Comparison of ENCODE assay signal across 8 cellular contexts in the genomic region with DNA sequence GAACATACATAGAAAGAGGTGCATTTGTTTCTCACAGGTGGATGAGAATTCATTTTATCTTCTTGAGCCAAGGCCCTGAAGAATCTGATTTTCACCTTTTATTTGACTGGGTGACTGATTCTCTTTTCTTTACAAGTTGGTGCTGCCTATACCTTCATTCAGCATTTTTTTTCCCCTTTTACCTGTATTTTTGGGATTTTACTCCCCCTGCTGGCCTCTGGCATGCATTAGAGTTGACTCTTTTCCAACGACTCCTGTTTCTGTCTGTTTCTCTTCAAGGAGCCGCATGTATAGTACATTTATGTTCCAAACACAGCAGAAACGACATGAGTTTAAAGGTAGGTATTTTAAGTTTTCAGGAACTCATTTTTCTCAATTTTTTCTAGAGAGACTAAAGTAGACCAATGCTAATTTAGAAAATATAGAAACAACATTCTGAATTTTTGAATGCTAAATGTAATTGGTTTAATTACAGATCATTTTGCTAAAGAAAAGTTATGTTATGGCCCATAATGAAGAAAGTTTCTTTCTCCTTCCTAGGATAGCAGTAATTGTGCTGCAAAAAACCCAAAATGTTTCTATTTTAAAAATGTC.
A peak's percentile ranks its signal among the peaks of the same experiment; 100 is the strongest.
DNase-seq lines count a peak whose midpoint lies in the region; ATAC-seq, FAIRE-seq and TF ChIP-seq lines count a peak whose summit lies in the region.

No MANE protein-coding gene starts in this region.

- no peak overlapping the region for H3K9ac ChIP-seq in NT2/D1 (ENCODE audit: insufficient read length, low read depth)
- H3K9ac ChIP-seq in kidney (ENCODE audit: low read length in 2 of 2) = no peak overlapping the region

- H3K4me1 ChIP-seq in NT2/D1 (ENCODE audit: insufficient read depth, insufficient read length) = no peaks in the 10 kb centered on the region
- no peaks in the 10 kb centered on the region for H3K4me1 ChIP-seq in breast epithelium
- H3K4me1 ChIP-seq in kidney (ENCODE audit: control insufficient read depth in 1 of 2, insufficient read depth in 1 of 2, low read depth in 1 of 2, low read length in 2 of 2) = no peaks in the 10 kb centered on the region
- peaks cover 0 to 6% of the 10 kb centered on the region in 2 donors for H3K4me1 ChIP-seq in thoracic aorta (ENCODE audit: control insufficient read depth in 1 of 2, low read depth in 2 of 2)

- H3K27ac ChIP-seq in C4-2B = no peak overlapping the region
- H3K27ac ChIP-seq in breast epithelium = no peak overlapping the region
- H3K27ac ChIP-seq in kidney (ENCODE audit: low read depth in 2 of 2, low read length in 2 of 2) = no peak overlapping the region
- no peak overlapping the region for H3K27ac ChIP-seq in thoracic aorta

- peaks cover 10% of the 10 kb centered on the region for H3K9me3 ChIP-seq in NT2/D1 (ENCODE audit: insufficient read depth, low read length)
- H3K9me3 ChIP-seq in breast epithelium = no peaks in the 10 kb centered on the region
- H3K9me3 ChIP-seq in kidney (ENCODE audit: control insufficient read depth in 1 of 2, low read length in 2 of 2) = no peaks in the 10 kb centered on the region
- H3K9me3 ChIP-seq in thoracic aorta = peaks cover 5% of the 10 kb centered on the region

- H3K4me3 ChIP-seq in NT2/D1 (ENCODE audit: insufficient read length, low read depth) (no peak overlapping the region), breast epithelium (no peak overlapping the region), kidney (ENCODE audit: low read length in 2 of 2) (no peak overlapping the region), thoracic aorta (no peak overlapping the region)

- H3K27me3 ChIP-seq in NT2/D1 (ENCODE audit: insufficient read depth, insufficient read length) (no peaks in the 10 kb centered on the region), breast epithelium (no peaks in the 10 kb centered on the region), thoracic aorta (replicated peaks; ENCODE audit: insufficient read depth) (no peaks in the 10 kb centered on the region)

- intact Hi-C loops in breast epithelium (cut with DNase I; ENCODE audit: low total_unique reads) (no loop called here), kidney (cut with DNase I) (no loop called here)

- peak; percentile 70 for FAIRE-seq in GM18507 (lab: Jason Lieb, UNC)
- no peak for FAIRE-seq in kidney (lab: Jason Lieb, UNC)

- TF ChIP-seq POLR2A in breast epithelium (IDR thresholded peaks at IDR 0.05) = no peak

- ATAC-seq in thoracic aorta (ENCODE audit: insufficient number of reproducible peaks, low FRiP score, low read depth) (no peak), GM18873 (IDR thresholded peaks at IDR 0.05; ENCODE audit: low FRiP score, unreplicated experiment) (no peak)

- TF ChIP-seq CTCF in C4-2B (conservative IDR thresholded peaks at IDR 0.05) (peak; percentile 91), breast epithelium (IDR thresholded peaks at IDR 0.05) (peak; percentile 27 to 64 (median 55)), kidney (IDR thresholded peaks at IDR 0.05; ENCODE audit: borderline replicate concordance, extremely low read depth, insufficient read depth) (peak; percentile 63), thoracic aorta (IDR thresholded peaks at IDR 0.05) (peak; percentile 74)

- H3K36me3 ChIP-seq in NT2/D1 (ENCODE audit: insufficient read depth, insufficient read length, low read length) = no peaks in the 10 kb centered on the region
- no peaks in the 10 kb centered on the region for H3K36me3 ChIP-seq in breast epithelium
- no peaks in the 10 kb centered on the region for H3K36me3 ChIP-seq in kidney (ENCODE audit: control insufficient read depth in 1 of 2, insufficient read depth in 2 of 2, low read length in 2 of 2)
- no peaks in the 10 kb centered on the region for H3K36me3 ChIP-seq in thoracic aorta

- DNase-seq in GM18507 (ENCODE audit: extremely low spot score, insufficient read length, low read depth) (no peak), HT-29 (ENCODE audit: low spot score) (peak; percentile 70), NT2/D1 (ENCODE audit: low read depth, low spot score) (peak; percentile 66), breast epithelium (ENCODE audit: low spot score in 2 of 2) (no peak), kidney (no peak), thoracic aorta (ENCODE audit: low spot score) (no peak)

Comparison
In these comparisons a context has a peak if more than half of its experiments do, and no peak if none do; other contexts are left out.
1. DNase-seq: peak in HT-29 (single experiment) and NT2/D1 (single experiment); none in GM18507 (single experiment), breast epithelium (0 of 2), kidney (single experiment) and thoracic aorta (single experiment).
2. Peak in every context shown above with its lines, with median percentiles within 50 percentile points of each other: CTCF ChIP-seq.